In genomic region chr17:40547079-40547784, GRCh38 we compare ENCODE assay signal across 9 cellular contexts. TPM values are rescaled to one million over a fixed set of nuclear protein-coding genes. Genes with fewer than 3 reads are reported as not detected.
DNase-seq lines count a peak whose midpoint lies in the region; ATAC-seq and TF ChIP-seq lines count a peak whose summit lies in the region.
"Had no signal": no experiment of that assay in that cellular context is flagged by ENCODE, and none has a peak within 500 bp of the region (broad histone marks: within the 10 kb centered on the region; RNA-seq: fewer than 3 reads in every experiment).

No MANE protein-coding gene starts in this region.

- in situ Hi-C loops in astrocyte of the spinal cord (cut with HindIII; ENCODE audit: low sequenced_read_pairs), result no loop called here

- H3F3A ChIP-seq in GM23338 (replicated peaks; ENCODE audit: low read depth), result no peaks in the 10 kb centered on the region

- H4K20me1 ChIP-seq in GM23338 (replicated peaks; ENCODE audit: insufficient read depth), result no peaks in the 10 kb centered on the region

- TF ChIP-seq CTCF in astrocyte of the spinal cord (IDR thresholded peaks at IDR 0.05; ENCODE audit: low read depth, low read length), result no peak
- no peak for TF ChIP-seq CTCF in GM23338 (conservative IDR thresholded peaks at IDR 0.05; ENCODE audit: low read depth in 2 of 2)

- peaks cover 10% of the 10 kb centered on the region for H3K27me3 Mint-ChIP-seq in GM23338 (ENCODE audit: insufficient read depth, low read depth, poor library complexity)

- H3K79me2 ChIP-seq in GM23338 (replicated peaks; ENCODE audit: insufficient read depth), result no peaks in the 10 kb centered on the region

- H3K4me2 ChIP-seq in GM23338, result no peak overlapping the region

- no peak overlapping the region; the same call in 1 of the 2 replicates for H3K27ac Mint-ChIP-seq in GM23338

- no peaks in the 10 kb centered on the region for H3K9me2 ChIP-seq in GM23338 (ENCODE audit: insufficient read depth)

- H3K36me3 Mint-ChIP-seq in GM23338 (ENCODE audit: low read depth), result no peaks in the 10 kb centered on the region

- H3K4me1 ChIP-seq in GM23338 (ENCODE audit: insufficient read depth), result peaks cover 4% of the 10 kb centered on the region

- intact Hi-C loops in left cardiac atrium (cut with DNase I) (no loop called here), Right ventricle myocardium superior (cut with DNase I) (no loop called here), posterior vena cava (cut with DNase I) (no loop called here)

- no peak overlapping the region for H3K4me3 Mint-ChIP-seq in GM23338

- no peak overlapping the region; the same call in 1 of the 2 replicates for H2AFZ ChIP-seq in GM23338

- peaks cover 20% of the 10 kb centered on the region for H3K4me1 Mint-ChIP-seq in GM23338

- DNase-seq in left cardiac atrium, result peak; percentile 9
- DNase-seq in Right ventricle myocardium superior, result no peak
- peak; percentile 96 to 97 for DNase-seq in SHP77 (lab: John Stamatoyannopoulos, UW)
- peak; percentile 26 for DNase-seq in astrocyte of the spinal cord (ENCODE audit: low read depth, low spot score)
- peak; percentile 62 for DNase-seq in posterior vena cava (ENCODE audit: low spot score)
- DNase-seq in GM23338 (ENCODE audit: low spot score), result no peak

- H3K27ac ChIP-seq in GM23338 (ENCODE audit: low read depth), result no peak overlapping the region

- no peak overlapping the region for H3K4me3 ChIP-seq in astrocyte of the spinal cord (ENCODE audit: low read depth, low read length)
- no peak overlapping the region for H3K4me3 ChIP-seq in GM23338

- no peaks in the 10 kb centered on the region for H3K9me3 Mint-ChIP-seq in GM23338

- H3K36me3 ChIP-seq in GM23338 (ENCODE audit: insufficient read depth), result no peaks in the 10 kb centered on the region

- ATAC-seq in left cardiac atrium (no peak), Right ventricle myocardium superior (ENCODE audit: poor library complexity) (no peak), GM23338 (no peak), HG02981 (IDR thresholded peaks at IDR 0.05; ENCODE audit: unreplicated experiment) (no peak), HG03520 (IDR thresholded peaks at IDR 0.05; ENCODE audit: unreplicated experiment) (no peak)

- no peaks in the 10 kb centered on the region for H3K27me3 ChIP-seq in GM23338 (ENCODE audit: insufficient read depth)

TF ChIP-seq in GM23338, 12 proteins besides CTCF, POLR2A, EP300 and RAD21 (continues in another document):
- no peak for TF ChIP-seq ZNF114 (CRISPR knock-in tag; IDR thresholded peaks at IDR 0.05)
- TF ChIP-seq ETS1 (IDR thresholded peaks at IDR 0.05), result no peak
- no peak for TF ChIP-seq STAT1 (IDR thresholded peaks at IDR 0.05; ENCODE audit: unreplicated experiment)
- TF ChIP-seq ZNF462 (CRISPR knock-in tag; IDR thresholded peaks at IDR 0.05), result no peak
- TF ChIP-seq EZH2phosphoT487 (IDR thresholded peaks at IDR 0.05; ENCODE audit: unreplicated experiment), result no peak
- no peak for TF ChIP-seq NANOG (IDR thresholded peaks at IDR 0.05; ENCODE audit: borderline replicate concordance)
- TF ChIP-seq JUNB (IDR thresholded peaks at IDR 0.05; ENCODE audit: unreplicated experiment), result no peak
- TF ChIP-seq POLR2AphosphoS5 (IDR thresholded peaks at IDR 0.05; ENCODE audit: low read depth), result no peak
- TF ChIP-seq ZNF331 (CRISPR knock-in tag; IDR thresholded peaks at IDR 0.05; ENCODE audit: low read depth), result no peak
- TF ChIP-seq CREB1 (CRISPR knock-in tag; IDR thresholded peaks at IDR 0.05; ENCODE audit: low read depth), result no peak

RNA-seq across cellular contexts. Expression of gene CCR7, which starts 18.0 kb away (rescaled TPM):
- under 1 TPM; 0.29 to 0.53 TPM for total RNA-seq in left cardiac atrium
- total RNA-seq in Right ventricle myocardium superior, result not detected
- under 1 TPM; 0.46 to 0.62 TPM for total RNA-seq in posterior vena cava
- total RNA-seq in GM23338 (2014; rRNA removed; shearing (Covaris generic)), result 0.59 TPM in 1 of 2 replicates, not detected in the other
- polyA plus RNA-seq in GM23338 (2016; fragmentation: Nextera tagmentation; extraction: Ambion mirVana), result 0.37 and 0.75 TPM in 2 replicates
- total RNA-seq: RPMI7951 had no signal

RNA-seq across cellular contexts. Expression of gene TNS4, which starts 45.8 kb away (rescaled TPM):
- total RNA-seq in left cardiac atrium (not detected), Right ventricle myocardium superior (not detected), posterior vena cava (under 1 TPM; 0.14 to 0.38 TPM)
- total RNA-seq in GM23338 (2014; rRNA removed; shearing (Covaris generic)), result 0.08 and 4.9 TPM in 2 replicates
- polyA plus RNA-seq in GM23338 (2016; fragmentation: Nextera tagmentation; extraction: Ambion mirVana), result 0.31 and 0.64 TPM in 2 replicates
- total RNA-seq: RPMI7951 had no signal

Comparison
In these comparisons a context has a peak if more than half of its experiments do, and no peak if none do; other contexts are left out.
1. DNase-seq: peak in left cardiac atrium (single experiment), SHP77 (2 of 2), astrocyte of the spinal cord (single experiment) and posterior vena cava (single experiment); none in Right ventricle myocardium superior (single experiment) and GM23338 (single experiment).